ENCODE assay signal across 16 cellular contexts in the genomic region with DNA sequence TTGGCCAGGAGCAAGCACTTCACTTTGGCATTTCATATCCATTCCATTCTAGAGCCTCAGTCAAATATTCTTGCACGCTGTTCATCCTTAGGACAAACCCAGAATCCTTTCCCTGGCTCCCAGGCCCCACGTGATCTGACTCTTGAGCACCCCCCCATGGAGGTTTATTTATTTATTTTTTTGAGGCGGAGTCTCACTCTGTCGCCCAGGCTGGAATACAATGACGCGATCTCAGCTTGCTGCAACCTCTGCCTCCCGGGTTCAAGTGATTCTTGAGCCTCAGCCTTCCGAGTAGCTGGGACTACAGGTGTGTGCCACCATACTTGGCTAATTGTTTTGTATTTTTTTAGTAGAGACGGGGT. TPM values are rescaled to one million over a fixed set of nuclear protein-coding genes. Genes with fewer than 3 reads are reported as not detected.
DNase-seq lines count a peak whose midpoint lies in the region; ATAC-seq and TF ChIP-seq lines count a peak whose summit lies in the region.
"Had no signal": no experiment of that assay in that cellular context is flagged by ENCODE, and none has a peak within 500 bp of the region (broad histone marks: within the 10 kb centered on the region; RNA-seq: fewer than 3 reads in every experiment).

No MANE protein-coding gene starts in this region.

- no peaks in the 10 kb centered on the region for H3K9me3 ChIP-seq in HUES64 (ENCODE audit: insufficient read depth, low read depth, low read length)
- H3K9me3 ChIP-seq: stomach had no signal

- peak; percentile 50; the same call in 2 of the 3 replicates for ATAC-seq in SK-N-SH treated with all-trans-retinoic acid at 6 μM for 48 hours
- no peak for ATAC-seq in GM21381 (IDR thresholded peaks at IDR 0.05; ENCODE audit: unreplicated experiment)
- ATAC-seq: naive thymus-derived CD4-positive, alpha-beta T cell had no signal

- peak; percentile 38 for TF ChIP-seq CTCF in glutamatergic neuron (IDR thresholded peaks at IDR 0.05; ENCODE audit: partially characterized antibody, unreplicated experiment)
- TF ChIP-seq CTCF in GM20000 (IDR thresholded peaks at IDR 0.05; ENCODE audit: extremely low read depth, missing control alignments) = no peak

- H3K9ac ChIP-seq in HUES64 (ENCODE audit: low read depth, low read length) = no peak overlapping the region

- H3K27ac ChIP-seq in HUES64 (ENCODE audit: low read depth, low read length) = peak overlapping the region; percentile 15; the same call in 1 of the 2 replicates
- H3K27ac ChIP-seq: stomach had no signal

- no peaks in the 10 kb centered on the region for H3K36me3 Mint-ChIP-seq in glutamatergic neuron (ENCODE audit: unreplicated experiment)
- H3K36me3 Mint-ChIP-seq: activated naive CD8-positive, alpha-beta T cell; immature natural killer cell had no signal

- peaks cover 11% of the 10 kb centered on the region; the same call in 1 of the 2 replicates for H3K4me1 ChIP-seq in HUES64 (ENCODE audit: insufficient read depth, low read length)

- no peaks in the 10 kb centered on the region for H3K9me3 Mint-ChIP-seq in glutamatergic neuron (ENCODE audit: unreplicated experiment)
- H3K9me3 Mint-ChIP-seq: immature natural killer cell; naive thymus-derived CD4-positive, alpha-beta T cell had no signal

- no peaks in the 10 kb centered on the region for H3K27me3 ChIP-seq in HUES64 (ENCODE audit: insufficient read depth, low read length)

- no peaks in the 10 kb centered on the region for H3K36me3 ChIP-seq in HUES64 (ENCODE audit: insufficient read depth, low read length)
- H3K36me3 ChIP-seq: stomach had no signal

- no peak overlapping the region for H3K4me3 ChIP-seq in HUES64 (ENCODE audit: low read length)
- H3K4me3 ChIP-seq: stomach had no signal

- H3K27me3 Mint-ChIP-seq in glutamatergic neuron (ENCODE audit: unreplicated experiment) = no peaks in the 10 kb centered on the region
- H3K27me3 Mint-ChIP-seq: activated naive CD8-positive, alpha-beta T cell had no signal

- H3K27ac Mint-ChIP-seq in glutamatergic neuron (ENCODE audit: unreplicated experiment) = no peak overlapping the region

- peaks cover 2% of the 10 kb centered on the region for H3K4me1 Mint-ChIP-seq in glutamatergic neuron (ENCODE audit: low read depth, unreplicated experiment)

- DNase-seq in Daoy (ENCODE audit: low read depth) (peak; percentile 41), glutamatergic neuron (no peak), middle frontal gyrus (ENCODE audit: extremely low spot score, low spot score) (no peak), GM20000 (ENCODE audit: low spot score) (no peak), kidney glomerular epithelial cell (lab: John Stamatoyannopoulos, UW) (no peak)
- DNase-seq: activated CD4-positive, alpha-beta T cell treated with anti-CD3 and anti-CD28 coated beads, Interleukin-2, amount 50 U/mL, for 48 hours; immature natural killer cell; naive thymus-derived CD4-positive, alpha-beta T cell; NCI-H1436 treated with DMSO at 0.1 percent for 48 hours; stimulated activated CD4-positive, alpha-beta T cell treated with anti-CD3 and anti-CD28 coated beads, Interleukin-15, amount 100 ng/mL, for 24 hours; stomach had no signal

- WGBS in HUES64 = 65% methylated on average over 8 of the region's 9 CpGs

- H3K4me3 Mint-ChIP-seq in glutamatergic neuron (ENCODE audit: unreplicated experiment) = no peak overlapping the region
- H3K4me3 Mint-ChIP-seq: activated naive CD8-positive, alpha-beta T cell; immature natural killer cell; naive thymus-derived CD4-positive, alpha-beta T cell had no signal

TF ChIP-seq in SK-N-SH treated with all-trans-retinoic acid at 6 μM for 48 hours, 23 proteins besides CTCF, POLR2A, EP300 and RAD21:
- TF ChIP-seq ZFP30 (CRISPR knock-in tag; IDR thresholded peaks at IDR 0.05) (no peak), ZFP3 (CRISPR knock-in tag; IDR thresholded peaks at IDR 0.05) (no peak), ZNF565 (CRISPR knock-in tag; conservative IDR thresholded peaks at IDR 0.05; ENCODE audit: low read depth) (no peak), TCF4 (CRISPR knock-in tag; IDR thresholded peaks at IDR 0.05; ENCODE audit: borderline replicate concordance) (no peak), ZC3H10 (CRISPR knock-in tag; IDR thresholded peaks at IDR 0.05) (no peak)
- TF ChIP-seq, protein P1, sequence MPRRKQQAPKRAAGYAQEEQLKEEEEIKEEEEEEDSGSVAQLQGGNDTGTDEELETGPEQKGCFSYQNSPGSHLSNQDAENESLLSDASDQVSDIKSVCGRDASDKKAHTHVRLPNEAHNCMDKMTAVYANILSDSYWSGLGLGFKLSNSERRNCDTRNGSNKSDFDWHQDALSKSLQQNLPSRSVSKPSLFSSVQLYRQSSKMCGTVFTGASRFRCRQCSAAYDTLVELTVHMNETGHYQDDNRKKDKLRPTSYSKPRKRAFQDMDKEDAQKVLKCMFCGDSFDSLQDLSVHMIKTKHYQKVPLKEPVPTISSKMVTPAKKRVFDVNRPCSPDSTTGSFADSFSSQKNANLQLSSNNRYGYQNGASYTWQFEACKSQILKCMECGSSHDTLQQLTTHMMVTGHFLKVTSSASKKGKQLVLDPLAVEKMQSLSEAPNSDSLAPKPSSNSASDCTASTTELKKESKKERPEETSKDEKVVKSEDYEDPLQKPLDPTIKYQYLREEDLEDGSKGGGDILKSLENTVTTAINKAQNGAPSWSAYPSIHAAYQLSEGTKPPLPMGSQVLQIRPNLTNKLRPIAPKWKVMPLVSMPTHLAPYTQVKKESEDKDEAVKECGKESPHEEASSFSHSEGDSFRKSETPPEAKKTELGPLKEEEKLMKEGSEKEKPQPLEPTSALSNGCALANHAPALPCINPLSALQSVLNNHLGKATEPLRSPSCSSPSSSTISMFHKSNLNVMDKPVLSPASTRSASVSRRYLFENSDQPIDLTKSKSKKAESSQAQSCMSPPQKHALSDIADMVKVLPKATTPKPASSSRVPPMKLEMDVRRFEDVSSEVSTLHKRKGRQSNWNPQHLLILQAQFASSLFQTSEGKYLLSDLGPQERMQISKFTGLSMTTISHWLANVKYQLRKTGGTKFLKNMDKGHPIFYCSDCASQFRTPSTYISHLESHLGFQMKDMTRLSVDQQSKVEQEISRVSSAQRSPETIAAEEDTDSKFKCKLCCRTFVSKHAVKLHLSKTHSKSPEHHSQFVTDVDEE (CRISPR knock-in tag; IDR thresholded peaks at IDR 0.05) = no peak
- TF ChIP-seq, protein P2, sequence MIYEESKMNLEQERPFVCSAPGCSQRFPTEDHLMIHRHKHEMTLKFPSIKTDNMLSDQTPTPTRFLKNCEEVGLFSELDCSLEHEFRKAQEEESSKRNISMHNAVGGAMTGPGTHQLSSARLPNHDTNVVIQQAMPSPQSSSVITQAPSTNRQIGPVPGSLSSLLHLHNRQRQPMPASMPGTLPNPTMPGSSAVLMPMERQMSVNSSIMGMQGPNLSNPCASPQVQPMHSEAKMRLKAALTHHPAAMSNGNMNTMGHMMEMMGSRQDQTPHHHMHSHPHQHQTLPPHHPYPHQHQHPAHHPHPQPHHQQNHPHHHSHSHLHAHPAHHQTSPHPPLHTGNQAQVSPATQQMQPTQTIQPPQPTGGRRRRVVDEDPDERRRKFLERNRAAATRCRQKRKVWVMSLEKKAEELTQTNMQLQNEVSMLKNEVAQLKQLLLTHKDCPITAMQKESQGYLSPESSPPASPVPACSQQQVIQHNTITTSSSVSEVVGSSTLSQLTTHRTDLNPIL (CRISPR knock-in tag; IDR thresholded peaks at IDR 0.05; ENCODE audit: low read depth) = no peak

RNA-seq across cellular contexts. Expression of a gene that starts 12.7 kb away (rescaled TPM):
- not detected in 2 replicates for total RNA-seq in Daoy (2014; rRNA removed; shearing (Covaris generic))
- polyA plus RNA-seq in HUES64 (2013, experiment 1 of 2) = 2.3 TPM
- polyA plus RNA-seq in HUES64 (2013, experiment 2 of 2) = 3.6 TPM
- not detected for total RNA-seq in glutamatergic neuron (ENCODE audit: unreplicated experiment)
- total RNA-seq: G401, stomach had no signal
- polyA plus RNA-seq: immature natural killer cell; naive thymus-derived CD4-positive, alpha-beta T cell; stomach had no signal

RNA-seq across cellular contexts. Expression of a gene that starts 13.3 kb away (rescaled TPM):
- 267 and 294 TPM in 2 replicates for total RNA-seq in Daoy (2014; rRNA removed; shearing (Covaris generic))
- polyA plus RNA-seq in HUES64 (2013, experiment 1 of 2) = 87.0 TPM
- polyA plus RNA-seq in HUES64 (2013, experiment 2 of 2) = 93.0 TPM
- 68.7 TPM for total RNA-seq in glutamatergic neuron (ENCODE audit: unreplicated experiment)

RNA-seq across cellular contexts. Expression of a gene that starts 13.7 kb away (rescaled TPM):
- 12.5 and 19.1 TPM in 2 replicates for total RNA-seq in Daoy (2014; rRNA removed; shearing (Covaris generic))
- 17.7 TPM for polyA plus RNA-seq in HUES64 (2013, experiment 1 of 2)
- 19.4 TPM for polyA plus RNA-seq in HUES64 (2013, experiment 2 of 2)
- total RNA-seq in glutamatergic neuron (ENCODE audit: unreplicated experiment) = 24.7 TPM

RNA-seq across cellular contexts. Expression of a gene that starts 29.0 kb away (rescaled TPM):
- 67.4 and 84.6 TPM in 2 replicates for total RNA-seq in Daoy (2014; rRNA removed; shearing (Covaris generic))
- polyA plus RNA-seq in HUES64 (2013, experiment 1 of 2) = 42.6 TPM
- 45.3 TPM for polyA plus RNA-seq in HUES64 (2013, experiment 2 of 2)
- total RNA-seq in glutamatergic neuron (ENCODE audit: unreplicated experiment) = 52.3 TPM

RNA-seq across cellular contexts. Expression of a gene that starts 32.4 kb away (rescaled TPM):
- 54.0 and 59.3 TPM in 2 replicates for total RNA-seq in Daoy (2014; rRNA removed; shearing (Covaris generic))
- polyA plus RNA-seq in HUES64 (2013, experiment 1 of 2) = 15.0 TPM
- 12.0 TPM for polyA plus RNA-seq in HUES64 (2013, experiment 2 of 2)
- total RNA-seq in glutamatergic neuron (ENCODE audit: unreplicated experiment) = not detected
- polyA plus RNA-seq: naive thymus-derived CD4-positive, alpha-beta T cell had no signal
